In genomic region chr15:71743861-71744382, GRCh38 we compare ENCODE assay signal across 8 cellular contexts.
A peak's percentile ranks its signal among the peaks of the same experiment; 100 is the strongest.
DNase-seq lines count a peak whose midpoint lies in the region; ATAC-seq and TF ChIP-seq lines count a peak whose summit lies in the region.

No MANE protein-coding gene starts in this region.

- H3K4me3 ChIP-seq in AG10803 (ENCODE audit: low read length) (no peak overlapping the region), GM23338 (no peak overlapping the region), OCI-LY1 (ENCODE audit: low read depth, low read length, poor library complexity, severe bottlenecking) (no peak overlapping the region), fibroblast of pulmonary artery (replicated peaks; ENCODE audit: low read depth, low read length) (no peak overlapping the region)

- H3K4me2 ChIP-seq in GM23338 = no peak overlapping the region
- H3K4me2 ChIP-seq in OCI-LY1 (ENCODE audit: low read length) = no peak overlapping the region

- H3K27ac Mint-ChIP-seq in GM23338 (no peak overlapping the region), osteocyte (ENCODE audit: unreplicated experiment) (no peak overlapping the region)
- H3K27ac Mint-ChIP-seq in activated T-cell treated with anti-CD3 and anti-CD28 coated beads, Interleukin-2, amount 50 U/mL, for 24 hours = no peak overlapping the region

- DNase-seq in AG10803 (ENCODE audit: low read depth) = peak; percentile 46
- DNase-seq in GM23338 (ENCODE audit: low spot score) = peak; percentile 79
- peak; percentile 57 for DNase-seq in activated T-cell treated with anti-CD3 and anti-CD28 coated beads, Interleukin-2, amount 50 U/mL, for 24 hours
- DNase-seq in fibroblast of pulmonary artery (ENCODE audit: low read depth) = peak; percentile 65
- DNase-seq in osteocyte (ENCODE audit: extremely low spot score, unreplicated experiment) = peak; percentile 83

- no peaks in the 10 kb centered on the region for H3K36me3 Mint-ChIP-seq in GM23338 (ENCODE audit: low read depth)
- H3K36me3 Mint-ChIP-seq in activated T-cell treated with anti-CD3 and anti-CD28 coated beads, Interleukin-2, amount 50 U/mL, for 24 hours (ENCODE audit: low read depth) = no peaks in the 10 kb centered on the region
- H3K36me3 Mint-ChIP-seq in osteocyte (ENCODE audit: unreplicated experiment) = no peaks in the 10 kb centered on the region

- no peak overlapping the region for H3K4me3 Mint-ChIP-seq in GM23338
- no peak overlapping the region for H3K4me3 Mint-ChIP-seq in activated T-cell treated with anti-CD3 and anti-CD28 coated beads, Interleukin-2, amount 50 U/mL, for 24 hours
- no peak overlapping the region for H3K4me3 Mint-ChIP-seq in osteocyte (ENCODE audit: unreplicated experiment)

- no peaks in the 10 kb centered on the region for H3K9me3 ChIP-seq in OCI-LY1 (ENCODE audit: low read length)

- H3F3A ChIP-seq in GM23338 (replicated peaks; ENCODE audit: low read depth) = no peaks in the 10 kb centered on the region
- H3F3A ChIP-seq in OCI-LY1 (ENCODE audit: insufficient read depth, low read length) = no peaks in the 10 kb centered on the region

- H3K27me3 ChIP-seq in GM23338 (ENCODE audit: insufficient read depth) (no peaks in the 10 kb centered on the region), OCI-LY1 (ENCODE audit: insufficient read depth, low read length) (peaks cover 3% of the 10 kb centered on the region; the same call in 1 of the 2 replicates)

- H3K79me2 ChIP-seq in GM23338 (replicated peaks; ENCODE audit: insufficient read depth) (no peaks in the 10 kb centered on the region), OCI-LY1 (ENCODE audit: insufficient read depth, low read length) (no peaks in the 10 kb centered on the region)

- H4K20me1 ChIP-seq in GM23338 (replicated peaks; ENCODE audit: insufficient read depth) (no peaks in the 10 kb centered on the region), OCI-LY1 (ENCODE audit: insufficient read depth, low read length) (no peaks in the 10 kb centered on the region)

- H3K4me1 ChIP-seq in GM23338 (ENCODE audit: insufficient read depth) (no peaks in the 10 kb centered on the region), OCI-LY1 (ENCODE audit: insufficient read depth, low read length, severe bottlenecking) (no peaks in the 10 kb centered on the region)

- H3K9ac ChIP-seq in OCI-LY1 (ENCODE audit: low read length) = no peak overlapping the region

- no peaks in the 10 kb centered on the region for H3K9me2 ChIP-seq in GM23338 (ENCODE audit: insufficient read depth)
- no peaks in the 10 kb centered on the region for H3K9me2 ChIP-seq in OCI-LY1 (ENCODE audit: low read depth, low read length)

- peak; percentile 73 for TF ChIP-seq CTCF in AG10803 (conservative IDR thresholded peaks at IDR 0.05; ENCODE audit: low read length)
- peak; percentile 66 to 82 for TF ChIP-seq CTCF in GM23338 (conservative IDR thresholded peaks at IDR 0.05; ENCODE audit: low read depth in 2 of 2)
- TF ChIP-seq CTCF in OCI-LY1 (IDR thresholded peaks at IDR 0.05; ENCODE audit: low read length) = peak; percentile 72
- TF ChIP-seq CTCF in fibroblast of pulmonary artery (IDR thresholded peaks at IDR 0.05; ENCODE audit: low read length, missing control alignments) = peak; percentile 73
- TF ChIP-seq CTCF in osteocyte (IDR thresholded peaks at IDR 0.05) = peak; percentile 78

- no peak overlapping the region for H3K27ac ChIP-seq in GM23338 (ENCODE audit: low read depth)
- no peak overlapping the region for H3K27ac ChIP-seq in OCI-LY1 (ENCODE audit: low read depth, low read length, poor library complexity, severe bottlenecking)

- peak; percentile 70 for ATAC-seq in GM23338
- no peak for ATAC-seq in HG02678 (IDR thresholded peaks at IDR 0.05; ENCODE audit: unreplicated experiment)
- ATAC-seq in GM21360 (IDR thresholded peaks at IDR 0.05; ENCODE audit: unreplicated experiment) = no peak

- H3K27me3 Mint-ChIP-seq in GM23338 (ENCODE audit: insufficient read depth, low read depth, poor library complexity) (peaks cover 6% of the 10 kb centered on the region), osteocyte (ENCODE audit: unreplicated experiment) (no peaks in the 10 kb centered on the region)
- H3K27me3 Mint-ChIP-seq in activated T-cell treated with anti-CD3 and anti-CD28 coated beads, Interleukin-2, amount 50 U/mL, for 24 hours = peaks cover 14% of the 10 kb centered on the region

- H3K36me3 ChIP-seq in GM23338 (ENCODE audit: insufficient read depth) (no peaks in the 10 kb centered on the region), OCI-LY1 (ENCODE audit: insufficient read depth, low read length) (no peaks in the 10 kb centered on the region)

- H3K9me3 Mint-ChIP-seq in GM23338 (no peaks in the 10 kb centered on the region), osteocyte (ENCODE audit: unreplicated experiment) (no peaks in the 10 kb centered on the region)
- no peaks in the 10 kb centered on the region for H3K9me3 Mint-ChIP-seq in activated T-cell treated with anti-CD3 and anti-CD28 coated beads, Interleukin-2, amount 50 U/mL, for 24 hours

- H2AFZ ChIP-seq in GM23338 (no peak overlapping the region), OCI-LY1 (ENCODE audit: low read length) (no peak overlapping the region)

- no peaks in the 10 kb centered on the region for H3K4me1 Mint-ChIP-seq in GM23338
- peaks cover 2% of the 10 kb centered on the region for H3K4me1 Mint-ChIP-seq in activated T-cell treated with anti-CD3 and anti-CD28 coated beads, Interleukin-2, amount 50 U/mL, for 24 hours (ENCODE audit: low read depth)
- H3K4me1 Mint-ChIP-seq in osteocyte (ENCODE audit: unreplicated experiment) = peaks cover 10% of the 10 kb centered on the region

TF ChIP-seq in GM23338, 12 proteins besides CTCF, POLR2A, EP300 and RAD21:
- no peak for TF ChIP-seq POLR2AphosphoS5 (IDR thresholded peaks at IDR 0.05; ENCODE audit: low read depth)
- TF ChIP-seq JUNB (IDR thresholded peaks at IDR 0.05; ENCODE audit: unreplicated experiment) = no peak
- no peak for TF ChIP-seq ZNF331 (CRISPR knock-in tag; IDR thresholded peaks at IDR 0.05; ENCODE audit: low read depth)
